23 cellular contexts compared by ENCODE assay signal in genomic region chr5:79257314-79257713, GRCh38.
"Had no signal": no experiment of that assay in that cellular context is flagged by ENCODE, and none has a peak within 500 bp of the region (broad histone marks: within the 10 kb centered on the region; RNA-seq: fewer than 3 reads in every experiment).

No MANE protein-coding gene starts in this region.

- H2AFZ ChIP-seq: neural progenitor cell had no signal

- H3K4me3 ChIP-seq: left ventricle myocardium inferior, lung, neural progenitor cell, ovary, right atrium auricular region, skin epidermis, stomach, testis, thyroid gland, transverse colon, upper lobe of right lung had no signal

- H3K9me3 ChIP-seq: left ventricle myocardium inferior, ovary, right atrium auricular region, stomach, testis, thyroid gland, transverse colon, upper lobe of right lung had no signal

- H3K4me2 ChIP-seq: neural progenitor cell had no signal

- DNase-seq: islet precursor cell; left ventricle myocardium inferior; mesendoderm; naive B cell; natural killer cell; nephron progenitor cell; ovary; stimulated activated CD4-positive, alpha-beta T cell treated with anti-CD3 and anti-CD28 coated beads, Interleukin-12 subunit alpha, Interleukin-12 subunit beta, amount 100 ng/mL, for 4 hours; stimulated activated CD4-positive, alpha-beta T cell treated with anti-CD3 and anti-CD28 coated beads, Interleukin-15, amount 100 ng/mL, for 24 hours; stimulated activated CD4-positive, alpha-beta T cell treated with anti-CD3 and anti-CD28 coated beads, Interleukin-2, amount 100 ng/mL, for 24 hours; stimulated activated CD4-positive, alpha-beta T cell treated with anti-CD3 and anti-CD28 coated beads, Interleukin-4, amount 100 ng/mL, for 1 hour; stimulated activated naive B cell treated with anti-CD40 and anti-IgM and Interleukin-4, amounts not matched to agents 10 μg/mL and 1 μg/mL and 100 μg/mL, for 72 hours; stimulated activated naive CD8-positive, alpha-beta T cell treated with anti-CD3 and anti-CD28 coated beads, Interleukin-15, Interleukin-2, amounts not matched to agents 100 U/mL and 50 U/mL, for 24 hours; stomach; testis; thyroid gland; transverse colon; upper lobe of right lung had no signal

- H3K27ac ChIP-seq: left ventricle myocardium inferior, neural progenitor cell, ovary, right atrium auricular region, skin epidermis, stomach, testis, thyroid gland, transverse colon, upper lobe of right lung had no signal

- H3K9ac ChIP-seq: neural progenitor cell had no signal

- H3K27me3 ChIP-seq: neural progenitor cell, ovary, right atrium auricular region, stomach, testis, thyroid gland, transverse colon, upper lobe of right lung had no signal

- H3K36me3 ChIP-seq: left ventricle myocardium inferior, neural progenitor cell, ovary, right atrium auricular region, stomach, thyroid gland, transverse colon, upper lobe of right lung had no signal

- ATAC-seq: natural killer cell; sciatic nerve; stimulated activated naive B cell treated with anti-CD40 and anti-IgM and Interleukin-4, amounts not matched to agents 10 μg/mL and 1 μg/mL and 100 μg/mL, for 72 hours; stimulated activated naive CD8-positive, alpha-beta T cell treated with anti-CD3 and anti-CD28 coated beads, Interleukin-15, Interleukin-2, amounts not matched to agents 100 U/mL and 50 U/mL, for 24 hours; upper lobe of right lung had no signal

- H3K4me1 ChIP-seq: testis, upper lobe of right lung had no signal
